ENCODE assay signal across 8 cellular contexts in the genomic region with DNA sequence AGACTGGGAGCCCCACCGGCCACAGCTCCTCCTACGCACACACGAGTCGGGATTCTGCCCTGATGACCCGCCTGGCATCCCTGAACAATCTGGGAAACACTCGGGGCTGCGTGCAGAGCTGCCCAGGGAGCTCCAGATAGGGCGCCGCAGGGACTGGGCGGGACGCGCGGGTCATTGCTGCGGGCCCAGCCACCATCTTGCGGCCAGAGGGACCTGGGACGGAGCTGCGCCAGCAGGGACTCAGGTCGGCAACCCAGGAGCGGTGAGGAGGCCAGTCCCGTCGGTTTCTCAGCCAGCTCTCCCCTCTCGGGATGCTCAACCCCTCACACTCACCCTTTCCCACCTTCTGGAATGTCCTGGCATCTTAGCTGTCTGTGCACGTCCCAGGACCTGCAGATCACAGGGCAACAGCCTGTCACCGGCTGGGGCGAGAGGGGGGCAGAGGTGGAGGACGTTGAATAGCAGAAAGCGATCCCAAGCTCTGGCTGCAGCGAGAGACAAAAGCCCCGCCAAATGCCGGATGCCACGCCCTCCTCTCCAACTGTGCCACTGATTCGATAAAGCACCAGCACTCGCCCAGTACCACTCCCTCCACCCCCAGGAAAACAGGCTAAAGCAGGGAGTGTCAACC. TPM values are rescaled to one million over a fixed set of nuclear protein-coding genes. Genes with fewer than 3 reads are reported as not detected.
DNase-seq lines count a peak whose midpoint lies in the region; ATAC-seq and TF ChIP-seq lines count a peak whose summit lies in the region.

No MANE protein-coding gene starts in this region.

- H3K27me3 Mint-ChIP-seq in activated naive CD8-positive, alpha-beta T cell = peaks cover 18% of the 10 kb centered on the region

- ATAC-seq in GM18907 (IDR thresholded peaks at IDR 0.05; ENCODE audit: unreplicated experiment) = no peak
- no peak for ATAC-seq in GM21786 (IDR thresholded peaks at IDR 0.05; ENCODE audit: unreplicated experiment)
- no peak for ATAC-seq in HG02571 (IDR thresholded peaks at IDR 0.05; ENCODE audit: unreplicated experiment)

- H3K27ac ChIP-seq in BLaER1 (peak overlapping the region; percentile 57; the same call in 1 of the 2 replicates), HUES48 (ENCODE audit: low read depth, low read length) (peak overlapping the region; percentile 94), spleen (no peak overlapping the region)

- peaks cover 7% of the 10 kb centered on the region for H3K9me3 Mint-ChIP-seq in activated naive CD8-positive, alpha-beta T cell (ENCODE audit: low read depth)

- H3K27me3 ChIP-seq in BLaER1 (peaks cover 33% of the 10 kb centered on the region), HUES48 (ENCODE audit: control insufficient read depth, insufficient read depth, low read length) (no peaks in the 10 kb centered on the region), spleen (replicated peaks in 1 of 7) (peaks cover 0 to 39% (median 14%) of the 10 kb centered on the region in 7 donors)

- no peaks in the 10 kb centered on the region for H4K20me1 ChIP-seq in BLaER1

- 2 to 3% (median 2%) methylated on average over 13 to 33 of the region's 33 CpGs for WGBS in spleen, 5 donors

- DNase-seq in spleen = no peak

- H3K4me1 ChIP-seq in BLaER1 = peaks cover 26% of the 10 kb centered on the region
- peaks cover 4% of the 10 kb centered on the region; the same call in 1 of the 2 replicates for H3K4me1 ChIP-seq in HUES48 (ENCODE audit: control insufficient read depth, insufficient read depth, low read length)
- peaks cover 0 to 13% (median 12%) of the 10 kb centered on the region in 6 donors for H3K4me1 ChIP-seq in spleen

- intact Hi-C loops in spleen (cut with DNase I; ENCODE audit: low total_unique reads) = no loop called here

- no peaks in the 10 kb centered on the region for H3K36me3 ChIP-seq in BLaER1
- H3K36me3 ChIP-seq in HUES48 (ENCODE audit: control insufficient read depth, insufficient read depth, low read length) = no peaks in the 10 kb centered on the region
- H3K36me3 ChIP-seq in spleen = no peaks in the 10 kb centered on the region

- H3K4me3 ChIP-seq in BLaER1 = peak overlapping the region; percentile 69
- H3K4me3 ChIP-seq in HUES48 (ENCODE audit: low read depth, low read length) = peak overlapping the region; percentile 81
- peak overlapping the region; percentile 95 for H3K4me3 ChIP-seq in iPS-18c (ENCODE audit: insufficient read depth, low read depth, low read length)
- H3K4me3 ChIP-seq in spleen = peak overlapping the region; percentile 10 to 64 (median 22)

- TF ChIP-seq CTCF in spleen (IDR thresholded peaks at IDR 0.05 in 8 of 11, conservative IDR thresholded peaks at IDR 0.05 in 3 of 11) = no peak

- H3K9ac ChIP-seq in BLaER1 (peak overlapping the region; percentile 69), HUES48 (ENCODE audit: low read depth, low read length) (peak overlapping the region; percentile 85)

- TF ChIP-seq POLR2A in spleen (IDR thresholded peaks at IDR 0.05) = no peak

- H3K9me3 ChIP-seq in BLaER1 (peaks cover 46% of the 10 kb centered on the region), HUES48 (ENCODE audit: control insufficient read depth, insufficient read depth, low read length) (peaks cover 8% of the 10 kb centered on the region; the same call in 1 of the 2 replicates), iPS-18c (ENCODE audit: control insufficient read depth, insufficient read depth, low read length) (no peaks in the 10 kb centered on the region), spleen (peaks cover 0 to 30% (median 7%) of the 10 kb centered on the region in 8 donors)

- peak overlapping the region; percentile 79 for H3K4me3 Mint-ChIP-seq in activated naive CD8-positive, alpha-beta T cell

- H3K36me3 Mint-ChIP-seq in activated naive CD8-positive, alpha-beta T cell = peaks cover 2% of the 10 kb centered on the region

- peaks cover 7% of the 10 kb centered on the region for H3K4me1 Mint-ChIP-seq in activated naive CD8-positive, alpha-beta T cell (ENCODE audit: low read depth)

- H3K4me2 ChIP-seq in BLaER1 = peak overlapping the region; percentile 79

- H3K27ac Mint-ChIP-seq in activated naive CD8-positive, alpha-beta T cell = no peak overlapping the region

RNA-seq across cellular contexts. Expression of a gene that starts 20.4 kb away (rescaled TPM):
- total RNA-seq in spleen = 10 to 100 TPM; 51.7 to 99.4 (median 64.6) TPM
- polyA plus RNA-seq in spleen = 10 to 100 TPM in 1 of 3 donors, 1 to 10 TPM in 2; 8.4 to 10.7 (median 9.4) TPM

Comparison
In these comparisons a context has a peak if more than half of its experiments do, and no peak if none do; other contexts are left out.
1. H3K27ac ChIP-seq: peak in BLaER1 (single experiment) and HUES48 (single experiment); none in spleen (0 of 8).
2. H3K4me3 ChIP-seq: peak in every context shown above with its lines; median percentile 95 in iPS-18c; 81 in HUES48; 69 in BLaER1; 22 in spleen.